In genomic region chr12:2461645-2462044, GRCh38 we compare ENCODE assay signal across 17 cellular contexts.
DNase-seq lines count a peak whose midpoint lies in the region; ATAC-seq and TF ChIP-seq lines count a peak whose summit lies in the region.
"Had no signal": no experiment of that assay in that cellular context is flagged by ENCODE, and none has a peak within 500 bp of the region (broad histone marks: within the 10 kb centered on the region; RNA-seq: fewer than 3 reads in every experiment).

No MANE protein-coding gene starts in this region.

- TF ChIP-seq EP300 in sigmoid colon (IDR thresholded peaks at IDR 0.05) = no peak

- DNase-seq in Right ventricle myocardium inferior (ENCODE audit: missing footprints) (peak; percentile 44), left cardiac atrium (no peak), RWPE2 (ENCODE audit: low spot score) (peak; percentile 31), sigmoid colon (peak; percentile 40)
- no peak for DNase-seq in activated CD4-positive, alpha-beta T cell treated with anti-CD3 and anti-CD28 coated beads, Interleukin-2, amount 50 U/mL, for 4 hours
- DNase-seq: AML-193; Caco-2; Calu3; CD4-positive, alpha-beta T cell; CD8-positive, alpha-beta T cell; DMS79 treated with DMSO at 0.1 percent for 48 hours; GF-D8 had no signal

- H3K9me3 ChIP-seq in RWPE2 (ENCODE audit: severe bottlenecking) (no peaks in the 10 kb centered on the region), sigmoid colon (no peaks in the 10 kb centered on the region)
- H3K9me3 ChIP-seq: A549; BLaER1 treated with 17β-estradiol and CSF1 and Interleukin-3, amounts not matched to agents 10 nM and 100 nM; Caco-2 had no signal

- H3K27ac ChIP-seq in RWPE2 (ENCODE audit: poor library complexity, severe bottlenecking) (no peak overlapping the region), sigmoid colon (no peak overlapping the region)
- H3K27ac ChIP-seq: 22Rv1; A549; BLaER1 treated with 17β-estradiol and CSF1 and Interleukin-3, amounts not matched to agents 10 nM and 100 nM; C4-2B had no signal

- no peak for TF ChIP-seq POLR2A in sigmoid colon (IDR thresholded peaks at IDR 0.05)

- TF ChIP-seq CTCF in RWPE2 (IDR thresholded peaks at IDR 0.05; ENCODE audit: poor library complexity, severe bottlenecking) = no peak
- TF ChIP-seq CTCF in sigmoid colon (IDR thresholded peaks at IDR 0.05) = no peak

- WGBS in sigmoid colon, 2 donors = 95 to 97% methylated on average over 12 of the region's 12 CpGs

- ATAC-seq in Right ventricle myocardium inferior (no peak), left cardiac atrium (no peak), RWPE2 (ENCODE audit: low read depth) (no peak), HG03354 (IDR thresholded peaks at IDR 0.05; ENCODE audit: poor library complexity, severe bottlenecking, unreplicated experiment) (no peak)
- ATAC-seq: A549; CD8-positive, alpha-beta T cell had no signal

- H3K4me1 ChIP-seq in RWPE2 (ENCODE audit: insufficient read depth, poor library complexity, severe bottlenecking) = no peaks in the 10 kb centered on the region
- peaks cover 0 to 4% (median 0%) of the 10 kb centered on the region in 4 donors for H3K4me1 ChIP-seq in sigmoid colon
- H3K4me1 ChIP-seq: A549; BLaER1 treated with 17β-estradiol and CSF1 and Interleukin-3, amounts not matched to agents 10 nM and 100 nM; Caco-2 had no signal

- H3K27me3 ChIP-seq in RWPE2 (ENCODE audit: insufficient read depth, poor library complexity, severe bottlenecking) = peaks cover 19% of the 10 kb centered on the region
- H3K27me3 ChIP-seq in sigmoid colon = no peaks in the 10 kb centered on the region
- H3K27me3 ChIP-seq: BLaER1 treated with 17β-estradiol and CSF1 and Interleukin-3, amounts not matched to agents 10 nM and 100 nM had no signal

- H3K36me3 ChIP-seq in RWPE2 (ENCODE audit: low read depth) (no peaks in the 10 kb centered on the region), sigmoid colon (peaks cover 0 to 83% (median 23%) of the 10 kb centered on the region in 4 donors)
- H3K36me3 ChIP-seq: BLaER1 treated with 17β-estradiol and CSF1 and Interleukin-3, amounts not matched to agents 10 nM and 100 nM had no signal

- intact Hi-C loops in Right ventricle myocardium inferior (cut with DNase I) = no loop called here
- intact Hi-C loops in left cardiac atrium (cut with DNase I) = no loop called here
- intact Hi-C loops in sigmoid colon (cut with DNase I) = no loop called here

- H3K4me3 ChIP-seq in RWPE2 (ENCODE audit: severe bottlenecking) (no peak overlapping the region), sigmoid colon (no peak overlapping the region)
- H3K4me3 ChIP-seq: A549; BLaER1 treated with 17β-estradiol and CSF1 and Interleukin-3, amounts not matched to agents 10 nM and 100 nM had no signal

Comparison
In these comparisons a context has a peak if more than half of its experiments do, and no peak if none do; other contexts are left out.
1. DNase-seq: peak in Right ventricle myocardium inferior (single experiment), RWPE2 (single experiment) and sigmoid colon (single experiment); none in left cardiac atrium (single experiment) and activated CD4-positive, alpha-beta T cell treated with anti-CD3 and anti-CD28 coated beads, Interleukin-2, amount 50 U/mL, for 4 hours (0 of 2).